Comparison of ENCODE assay signal across 10 cellular contexts in the genomic region with DNA sequence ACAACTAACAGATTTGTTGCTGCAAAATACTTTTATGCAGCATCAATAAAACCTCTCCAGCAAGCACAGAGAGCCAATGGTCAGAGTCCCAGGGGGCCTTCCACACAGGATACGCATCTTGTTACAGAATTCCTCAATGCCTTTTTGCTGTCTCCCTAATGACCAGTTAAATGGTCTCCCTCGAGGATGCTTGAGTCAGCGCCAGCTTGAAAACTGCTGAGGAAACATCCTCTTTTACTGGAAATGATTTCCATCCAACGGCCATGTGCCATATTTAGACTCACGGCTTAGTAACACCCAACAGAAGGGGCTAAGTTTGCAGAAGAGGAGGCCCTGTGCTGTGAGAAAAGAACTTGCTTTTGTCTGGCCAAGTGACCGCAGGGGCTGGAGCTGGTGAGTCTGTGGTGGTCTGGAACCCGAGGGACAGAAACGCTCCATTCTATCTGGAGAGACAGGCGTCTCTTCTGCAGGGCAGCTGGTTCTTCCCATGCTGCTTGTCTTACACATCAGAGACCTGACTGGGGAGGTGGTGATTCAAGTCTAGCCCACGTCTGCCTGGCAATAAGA.
DNase-seq lines count a peak whose midpoint lies in the region; ATAC-seq and TF ChIP-seq lines count a peak whose summit lies in the region.
"Had no signal": no experiment of that assay in that cellular context is flagged by ENCODE, and none has a peak within 500 bp of the region (broad histone marks: within the 10 kb centered on the region; RNA-seq: fewer than 3 reads in every experiment).

No MANE protein-coding gene starts in this region.

- H3K4me1 ChIP-seq in ascending aorta: peaks cover 0 to 12% of the 10 kb centered on the region in 2 donors
- no peaks in the 10 kb centered on the region for H3K4me1 ChIP-seq in uterus

- TF ChIP-seq CTCF in ascending aorta (IDR thresholded peaks at IDR 0.05) (no peak), uterus (IDR thresholded peaks at IDR 0.05) (no peak)

- no peaks in the 10 kb centered on the region for H3K9me3 Mint-ChIP-seq in activated T-cell treated with anti-CD3 and anti-CD28 coated beads, Interleukin-2, amount 50 U/mL, for 4 hours

- peak; percentile 89 for DNase-seq in SIG-M5 treated with dmso at 0.1 percent for 504 hours (lab: John Stamatoyannopoulos, UW; ENCODE audit: unreplicated experiment)
- DNase-seq in SIG-M5 (lab: John Stamatoyannopoulos, UW): no peak
- DNase-seq in ascending aorta (ENCODE audit: low spot score in 2 of 2): peak in 1 of 2 donors; percentile 81
- peak; percentile 5 to 34 for DNase-seq in left colon
- DNase-seq in uterus: peak; percentile 15 to 21
- no peak for DNase-seq in activated T-cell treated with anti-CD3 and anti-CD28 coated beads, Interleukin-2, amount 50 U/mL, for 4 hours
- DNase-seq: NCI-H2171 treated with DMSO at 0.1 percent for 48 hours had no signal

- H3K4me1 Mint-ChIP-seq in activated T-cell treated with anti-CD3 and anti-CD28 coated beads, Interleukin-2, amount 50 U/mL, for 4 hours (ENCODE audit: low read depth): no peaks in the 10 kb centered on the region
- H3K4me1 Mint-ChIP-seq: B cell had no signal

- H3K9me3 ChIP-seq in ascending aorta: no peaks in the 10 kb centered on the region
- H3K9me3 ChIP-seq in uterus: no peaks in the 10 kb centered on the region

- intact Hi-C loops in ascending aorta (cut with DNase I): no loop called here
- intact Hi-C loops in left colon (cut with DNase I, micrococcal nuclease): no loop called here
- intact Hi-C loops in uterus (cut with DNase I; ENCODE audit: low total_unique reads): no loop called here

- H3K36me3 ChIP-seq in ascending aorta: no peaks in the 10 kb centered on the region
- no peaks in the 10 kb centered on the region for H3K36me3 ChIP-seq in uterus

- H3K27me3 ChIP-seq in ascending aorta (no peaks in the 10 kb centered on the region), uterus (no peaks in the 10 kb centered on the region)

- H3K4me3 Mint-ChIP-seq in activated T-cell treated with anti-CD3 and anti-CD28 coated beads, Interleukin-2, amount 50 U/mL, for 4 hours: no peak overlapping the region
- H3K4me3 Mint-ChIP-seq: B cell had no signal

- peaks cover 2% of the 10 kb centered on the region for H3K27me3 Mint-ChIP-seq in activated T-cell treated with anti-CD3 and anti-CD28 coated beads, Interleukin-2, amount 50 U/mL, for 4 hours (ENCODE audit: low read depth)

- H3K4me3 ChIP-seq in ascending aorta (no peak overlapping the region), uterus (no peak overlapping the region)

- no peak for ATAC-seq in left colon
- no peak for ATAC-seq in GM21576 (IDR thresholded peaks at IDR 0.05; ENCODE audit: unreplicated experiment)
- no peak for ATAC-seq in HG02678 (IDR thresholded peaks at IDR 0.05; ENCODE audit: unreplicated experiment)
- ATAC-seq in activated T-cell treated with anti-CD3 and anti-CD28 coated beads, Interleukin-2, amount 50 U/mL, for 4 hours: no peak

- H3K36me3 Mint-ChIP-seq in activated T-cell treated with anti-CD3 and anti-CD28 coated beads, Interleukin-2, amount 50 U/mL, for 4 hours (ENCODE audit: insufficient read depth): no peaks in the 10 kb centered on the region

- H3K27ac ChIP-seq in ascending aorta (peak overlapping the region; percentile 3 to 38), uterus (no peak overlapping the region)

- TF ChIP-seq POLR2A in uterus (IDR thresholded peaks at IDR 0.05): no peak

Comparison
In these comparisons a context has a peak if more than half of its experiments do, and no peak if none do; other contexts are left out.
1. DNase-seq: peak in SIG-M5 treated with dmso at 0.1 percent for 504 hours (single experiment), left colon (2 of 2) and uterus (2 of 2); none in SIG-M5 (single experiment) and activated T-cell treated with anti-CD3 and anti-CD28 coated beads, Interleukin-2, amount 50 U/mL, for 4 hours (single experiment).
2. H3K27ac ChIP-seq: peak in ascending aorta (2 of 2); none in uterus (0 of 2).